In the genomic region with DNA sequence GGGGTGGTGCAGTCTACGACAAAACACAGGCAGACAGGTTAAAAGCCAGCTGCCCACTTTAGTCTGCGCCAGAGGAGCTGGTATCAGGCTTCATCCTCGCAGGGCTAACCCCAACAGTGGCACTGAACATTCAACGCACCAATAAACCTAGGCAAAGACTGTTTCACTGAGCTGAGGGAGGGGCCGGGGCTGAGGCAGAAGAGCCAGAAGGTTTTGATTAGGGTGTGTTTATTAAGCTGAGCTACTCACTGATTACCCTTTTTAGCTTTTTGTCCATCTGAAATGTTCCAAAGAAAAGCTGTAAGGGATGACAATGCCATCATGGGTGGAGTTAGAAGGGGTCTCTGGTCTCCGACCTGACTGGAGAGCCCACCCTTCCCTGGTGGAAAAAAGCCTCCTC, we compare ENCODE assay signal across 9 cellular contexts. TPM values are rescaled to one million over a fixed set of nuclear protein-coding genes. Genes with fewer than 3 reads are reported as not detected.
DNase-seq lines count a peak whose midpoint lies in the region; TF ChIP-seq lines count a peak whose summit lies in the region.
"Had no signal": no experiment of that assay in that cellular context is flagged by ENCODE, and none has a peak within 500 bp of the region (broad histone marks: within the 10 kb centered on the region; RNA-seq: fewer than 3 reads in every experiment).

No MANE protein-coding gene starts in this region.

- H3K27ac ChIP-seq in CD8-positive, alpha-beta memory T cell (ENCODE audit: low read depth, low read length): peak overlapping the region; percentile 57
- no peak overlapping the region for H3K27ac ChIP-seq in testis
- no peak overlapping the region for H3K27ac ChIP-seq in spleen

- no peak for TF ChIP-seq CTCF in Loucy (conservative IDR thresholded peaks at IDR 0.05; ENCODE audit: low read length)
- TF ChIP-seq CTCF in choroid plexus epithelial cell (conservative IDR thresholded peaks at IDR 0.05; ENCODE audit: low read depth, low read length): no peak
- no peak for TF ChIP-seq CTCF in nephron progenitor cell (IDR thresholded peaks at IDR 0.05)
- TF ChIP-seq CTCF in testis (IDR thresholded peaks at IDR 0.05): no peak
- no peak for TF ChIP-seq CTCF in spleen (IDR thresholded peaks at IDR 0.05 in 8 of 11, conservative IDR thresholded peaks at IDR 0.05 in 3 of 11)

- peak overlapping the region; percentile 67 to 91 (median 83) for H3K4me3 Mint-ChIP-seq in CD8-positive, alpha-beta memory T cell
- H3K4me3 Mint-ChIP-seq in nephron progenitor cell: peak overlapping the region; percentile 85

- no peak for TF ChIP-seq POLR2A in testis (IDR thresholded peaks at IDR 0.05)
- no peak for TF ChIP-seq POLR2A in spleen (IDR thresholded peaks at IDR 0.05)

- H3K4me1 Mint-ChIP-seq in CD8-positive, alpha-beta memory T cell: peaks cover 11 to 22% (median 11%) of the 10 kb centered on the region in 3 donors
- peaks cover 33% of the 10 kb centered on the region for H3K4me1 Mint-ChIP-seq in nephron progenitor cell

- 49 to 80% methylated on average over 2 to 6 of the region's 6 CpGs for WGBS in testis, 2 donors
- 91 to 96% (median 95%) methylated on average over 6 of the region's 6 CpGs for WGBS in spleen, 5 donors

- peaks cover 4 to 42% (median 4%) of the 10 kb centered on the region in 3 donors for H3K36me3 Mint-ChIP-seq in CD8-positive, alpha-beta memory T cell
- peaks cover 26% of the 10 kb centered on the region for H3K36me3 Mint-ChIP-seq in nephron progenitor cell (ENCODE audit: low read depth)

- H3K36me3 ChIP-seq in CD8-positive, alpha-beta memory T cell (ENCODE audit: insufficient read depth, low read length): peaks cover 17% of the 10 kb centered on the region
- H3K36me3 ChIP-seq in Loucy (ENCODE audit: insufficient read depth, low read length): no peaks in the 10 kb centered on the region
- no peaks in the 10 kb centered on the region for H3K36me3 ChIP-seq in testis (ENCODE audit: low read depth, missing control alignments)
- peaks cover 0 to 46% (median 28%) of the 10 kb centered on the region in 6 donors for H3K36me3 ChIP-seq in spleen

- CTCF ChIA-PET in CD8-positive, alpha-beta memory T cell (lab: Charles Lee): interaction anchor here (0.6 to 1.5 kb wide), 2 partner anchors 10 to 14 kb away, joined by 3 to 10 read pairs; partner anchors contain the start of gene DPH7

- no peaks in the 10 kb centered on the region for H3K27me3 ChIP-seq in CD8-positive, alpha-beta memory T cell (ENCODE audit: insufficient read depth, low read length, poor library complexity, severe bottlenecking)
- H3K27me3 ChIP-seq in Loucy (ENCODE audit: insufficient read depth, low read length, poor library complexity, severe bottlenecking): no peaks in the 10 kb centered on the region
- no peaks in the 10 kb centered on the region for H3K27me3 ChIP-seq in testis
- H3K27me3 ChIP-seq in spleen (replicated peaks in 1 of 7): no peaks in the 10 kb centered on the region

- POLR2A ChIA-PET in CD8-positive, alpha-beta memory T cell (lab: Charles Lee): interaction anchor here (1.8 kb wide), 1 partner anchor 30 kb away, joined by 4 read pairs; the partner anchor contains the start of gene EHMT1

- H2AFZ ChIP-seq in Loucy (ENCODE audit: low read length): no peak overlapping the region

- H3K79me2 ChIP-seq in Loucy (ENCODE audit: insufficient read depth, low read length): peaks cover 28% of the 10 kb centered on the region

- H3K9me3 Mint-ChIP-seq in CD8-positive, alpha-beta memory T cell: no peaks in the 10 kb centered on the region
- H3K9me3 Mint-ChIP-seq in nephron progenitor cell: no peaks in the 10 kb centered on the region

- DNase-seq in CD8-positive, alpha-beta memory T cell: no peak
- DNase-seq in choroid plexus epithelial cell (ENCODE audit: low read depth) (no peak), nephron progenitor cell (no peak), testis (no peak), spleen (no peak), NAMALWA (ENCODE audit: low spot score) (no peak)
- DNase-seq in effector CD4-positive, alpha-beta T cell: no peak
- DNase-seq: NCI-H2029 had no signal

- H3K9me2 ChIP-seq in Loucy (replicated peaks; ENCODE audit: low read depth, low read length): no peaks in the 10 kb centered on the region

- H3K4me2 ChIP-seq in Loucy (ENCODE audit: low read depth, low read length, poor library complexity, severe bottlenecking): peak overlapping the region; percentile 80

- peaks cover 15% of the 10 kb centered on the region for H3K4me1 ChIP-seq in CD8-positive, alpha-beta memory T cell (ENCODE audit: insufficient read depth, low read length)
- H3K4me1 ChIP-seq in Loucy (ENCODE audit: insufficient read depth, low read length, poor library complexity, severe bottlenecking) (peaks cover 15% of the 10 kb centered on the region), testis (peaks cover 9% of the 10 kb centered on the region), spleen (peaks cover 6 to 48% (median 26%) of the 10 kb centered on the region in 6 donors)

- intact Hi-C loops in testis (cut with DNase I; ENCODE audit: low total_unique reads): no loop called here
- intact Hi-C loops in spleen (cut with DNase I; ENCODE audit: low total_unique reads): no loop called here

- peak overlapping the region; percentile 76 for H3K9ac ChIP-seq in Loucy (ENCODE audit: low read depth, low read length, poor library complexity, severe bottlenecking)

- H3F3A ChIP-seq in Loucy (ENCODE audit: low read depth): no peaks in the 10 kb centered on the region

- peaks cover 13% of the 10 kb centered on the region for H4K20me1 ChIP-seq in Loucy (ENCODE audit: insufficient read depth, low read length, poor library complexity, severe bottlenecking)

- peak overlapping the region in 1 of 8 donors; percentile 84 for H3K27ac Mint-ChIP-seq in CD8-positive, alpha-beta memory T cell
- no peak overlapping the region for H3K27ac Mint-ChIP-seq in nephron progenitor cell

- H3K27me3 Mint-ChIP-seq in CD8-positive, alpha-beta memory T cell: no peaks in the 10 kb centered on the region
- no peaks in the 10 kb centered on the region for H3K27me3 Mint-ChIP-seq in nephron progenitor cell (ENCODE audit: low read depth, poor library complexity)

- no peak overlapping the region for H3K4me3 ChIP-seq in CD8-positive, alpha-beta memory T cell (ENCODE audit: low read length)
- H3K4me3 ChIP-seq in Loucy (ENCODE audit: low read length, poor library complexity, severe bottlenecking) (peak overlapping the region; percentile 84), choroid plexus epithelial cell (ENCODE audit: low read depth, low read length) (peak overlapping the region; percentile 71), testis (no peak overlapping the region), spleen (peak overlapping the region in 4 of 8 donors; percentile 67 to 94 (median 87))

- no peaks in the 10 kb centered on the region for H3K9me3 ChIP-seq in CD8-positive, alpha-beta memory T cell (ENCODE audit: low read length)
- H3K9me3 ChIP-seq in Loucy (ENCODE audit: insufficient read depth, low read depth, low read length) (no peaks in the 10 kb centered on the region), testis (no peaks in the 10 kb centered on the region), spleen (no peaks in the 10 kb centered on the region)

RNA-seq across cellular contexts. Expression of gene ZMYND19, which starts 1.4 kb away (rescaled TPM):
- 10 to 100 TPM; 71.2 to 72.5 TPM for total RNA-seq in CD8-positive, alpha-beta memory T cell
- polyA plus RNA-seq in CD8-positive, alpha-beta memory T cell: 11.2 TPM
- total RNA-seq in testis (10 to 100 TPM; 73.8 to 81.0 TPM), spleen (10 to 100 TPM; 12.7 to 17.5 (median 15.3) TPM)
- polyA plus RNA-seq in testis (ENCODE audit: insufficient read depth, low read depth, low replicate concordance) (72.2 TPM), spleen (10 to 100 TPM; 17.7 to 24.1 (median 17.8) TPM)

RNA-seq across cellular contexts. Expression of gene DPH7, which starts 10.2 kb away (rescaled TPM):
- 10 to 100 TPM; 37.3 to 38.2 TPM for total RNA-seq in CD8-positive, alpha-beta memory T cell
- polyA plus RNA-seq in CD8-positive, alpha-beta memory T cell: 31.3 TPM
- 10 to 100 TPM; 61.8 to 92.5 TPM for total RNA-seq in testis
- 34.7 TPM for polyA plus RNA-seq in testis (ENCODE audit: insufficient read depth, low read depth, low replicate concordance)
- 10 to 100 TPM; 31.7 to 47.3 (median 39.8) TPM for total RNA-seq in spleen
- 10 to 100 TPM; 41.3 to 80.5 (median 67.4) TPM for polyA plus RNA-seq in spleen

RNA-seq across cellular contexts. Expression of gene ARRDC1, which starts 16.6 kb away (rescaled TPM):
- total RNA-seq in CD8-positive, alpha-beta memory T cell: 10 to 100 TPM; 30.8 to 35.2 TPM
- 54.4 TPM for polyA plus RNA-seq in CD8-positive, alpha-beta memory T cell
- 10 to 100 TPM; 38.2 to 47.6 TPM for total RNA-seq in testis
- 36.8 TPM for polyA plus RNA-seq in testis (ENCODE audit: insufficient read depth, low read depth, low replicate concordance)
- total RNA-seq in spleen: 10 to 100 TPM; 51.4 to 85.2 (median 70.2) TPM
- polyA plus RNA-seq in spleen: 100 to 1,000 TPM in 1 of 3 donors, 10 to 100 TPM in 2; 60.1 to 158 (median 95.1) TPM

RNA-seq across cellular contexts. Expression of gene EHMT1, which starts 29.9 kb away (rescaled TPM):
- 10 to 100 TPM; 68.9 to 74.6 TPM for total RNA-seq in CD8-positive, alpha-beta memory T cell
- polyA plus RNA-seq in CD8-positive, alpha-beta memory T cell: 37.0 TPM
- total RNA-seq in testis: 100 to 1,000 TPM; 193 to 207 TPM
- 116 TPM for polyA plus RNA-seq in testis (ENCODE audit: insufficient read depth, low read depth, low replicate concordance)
- 100 to 1,000 TPM in 6 of 7 donors, 10 to 100 TPM in 1; 87.7 to 163 (median 130) TPM for total RNA-seq in spleen
- polyA plus RNA-seq in spleen: 10 to 100 TPM; 35.5 to 60.9 (median 54.9) TPM

RNA-seq across cellular contexts. Expression of gene MRPL41, which starts 37.2 kb away (rescaled TPM):
- total RNA-seq in CD8-positive, alpha-beta memory T cell: 10 to 100 TPM; 65.9 to 68.2 TPM
- polyA plus RNA-seq in CD8-positive, alpha-beta memory T cell: 44.9 TPM
- total RNA-seq in testis (10 to 100 TPM; 29.8 to 55.0 TPM), spleen (10 to 100 TPM; 20.5 to 38.1 (median 32.8) TPM)
- polyA plus RNA-seq in testis (ENCODE audit: insufficient read depth, low read depth, low replicate concordance) (25.9 TPM), spleen (10 to 100 TPM; 69.9 to 98.1 (median 84.9) TPM)

Comparison
In these comparisons a context has a peak if more than half of its experiments do, and no peak if none do; other contexts are left out.
1. H3K4me3 ChIP-seq: peak in Loucy (single experiment) and choroid plexus epithelial cell (single experiment); none in CD8-positive, alpha-beta memory T cell (single experiment) and testis (0 of 2).